ENCODE assay signal across 22 cellular contexts in genomic region chr5:105218018-105218417, GRCh38.
DNase-seq lines count a peak whose midpoint lies in the region; ATAC-seq and TF ChIP-seq lines count a peak whose summit lies in the region.
"Had no signal": no experiment of that assay in that cellular context is flagged by ENCODE, and none has a peak within 500 bp of the region (broad histone marks: within the 10 kb centered on the region; RNA-seq: fewer than 3 reads in every experiment).

No MANE protein-coding gene starts in this region.

- TF ChIP-seq CTCF in A673 (conservative IDR thresholded peaks at IDR 0.05; ENCODE audit: low read depth, low read length) (no peak), nephron (IDR thresholded peaks at IDR 0.05; ENCODE audit: unreplicated experiment in 3 of 3) (no peak), endothelial cell (IDR thresholded peaks at IDR 0.05; ENCODE audit: unreplicated experiment) (no peak)

- DNase-seq in A673 (ENCODE audit: low spot score): peak; percentile 53
- peak; percentile 69 for DNase-seq in COR-L47 (lab: John Stamatoyannopoulos, UW)
- peak; percentile 80 for DNase-seq in NCI-H146 (lab: John Stamatoyannopoulos, UW)
- DNase-seq in endothelial cell (ENCODE audit: low spot score): no peak
- DNase-seq in stimulated activated CD4-positive, alpha-beta T cell treated with anti-CD3 and anti-CD28 coated beads, Interleukin-2, amount 100 ng/mL, for 24 hours: no peak
- DNase-seq: DMS53, GM23248, H7, HFFc6, KBM-7, MV-4-11, NCI-H1105 treated with DMSO at 0.1 percent for 48 hours, NCI-H187, NCI-H2081 treated with DMSO at 0.1 percent for 48 hours, NCI-H510A, NCI-H774, Right ventricle myocardium superior, RPMI8226, T-helper 2 cell had no signal

- POLR2A ChIA-PET in A673 (lab: Charles Lee; ENCODE audit: low non-redundant PET): no interaction called here

- H3K9me3 ChIP-seq in A673 (ENCODE audit: low read depth, low read length, poor library complexity, severe bottlenecking): no peaks in the 10 kb centered on the region

- H3K27ac Mint-ChIP-seq in nephron (peak overlapping the region in 2 of 3 experiments; percentile 22 to 45), endothelial cell (ENCODE audit: unreplicated experiment) (no peak overlapping the region)
- H3K27ac Mint-ChIP-seq: HFFc6 had no signal

- no peaks in the 10 kb centered on the region for H3K27me3 Mint-ChIP-seq in nephron (ENCODE audit: low read depth)
- H3K27me3 Mint-ChIP-seq in endothelial cell (ENCODE audit: unreplicated experiment): no peaks in the 10 kb centered on the region

- H3K9me3 Mint-ChIP-seq in nephron (peaks cover 7% of the 10 kb centered on the region), endothelial cell (ENCODE audit: unreplicated experiment) (no peaks in the 10 kb centered on the region)

- no peaks in the 10 kb centered on the region for H3K36me3 ChIP-seq in A673 (ENCODE audit: insufficient read depth, low read length, poor library complexity, severe bottlenecking)
- H3K36me3 ChIP-seq: SJSA1 had no signal

- BruUV-seq in A673 (replicated peaks; lab: Mats Ljungman, UMichigan): no TSS peak

- CTCF ChIA-PET in A673 (lab: Charles Lee): no interaction called here

- no peak overlapping the region for H3K27ac ChIP-seq in A673 (ENCODE audit: low read depth, low read length, poor library complexity, severe bottlenecking)
- H3K27ac ChIP-seq: GM23248, SJSA1 had no signal

- H3K27me3 ChIP-seq in A673 (replicated peaks; ENCODE audit: insufficient read depth, low read depth, low read length, poor library complexity): no peaks in the 10 kb centered on the region
- H3K27me3 ChIP-seq: SJSA1 had no signal

- H3K4me3 Mint-ChIP-seq in nephron (no peak overlapping the region), endothelial cell (ENCODE audit: unreplicated experiment) (no peak overlapping the region)
- H3K4me3 Mint-ChIP-seq: HFFc6 had no signal

- H3K4me1 Mint-ChIP-seq in nephron: peaks cover 19% of the 10 kb centered on the region
- H3K4me1 Mint-ChIP-seq in endothelial cell (ENCODE audit: unreplicated experiment): no peaks in the 10 kb centered on the region

- no peaks in the 10 kb centered on the region for H3K36me3 Mint-ChIP-seq in nephron (ENCODE audit: low read depth)
- H3K36me3 Mint-ChIP-seq in endothelial cell (ENCODE audit: low read depth, unreplicated experiment): no peaks in the 10 kb centered on the region

- intact Hi-C loops in A673 (cut with micrococcal nuclease; ENCODE audit: unreplicated experiment): no loop called here

- no peak for ATAC-seq in HG03520 (IDR thresholded peaks at IDR 0.05; ENCODE audit: unreplicated experiment)

- peaks cover 5% of the 10 kb centered on the region for H3K4me1 ChIP-seq in A673 (ENCODE audit: insufficient read depth, low read length, poor library complexity, severe bottlenecking)
- H3K4me1 ChIP-seq: SJSA1 had no signal

- H3K4me3 ChIP-seq in A673 (ENCODE audit: low read depth, low read length, poor library complexity, severe bottlenecking): no peak overlapping the region
- H3K4me3 ChIP-seq: GM23248, SJSA1 had no signal

Comparison
In these comparisons a context has a peak if more than half of its experiments do, and no peak if none do; other contexts are left out.
1. DNase-seq: peak in A673 (single experiment), COR-L47 (single experiment) and NCI-H146 (single experiment); none in endothelial cell (single experiment) and stimulated activated CD4-positive, alpha-beta T cell treated with anti-CD3 and anti-CD28 coated beads, Interleukin-2, amount 100 ng/mL, for 24 hours (0 of 2).